Comparison of ENCODE assay signal across 10 cellular contexts in the genomic region with DNA sequence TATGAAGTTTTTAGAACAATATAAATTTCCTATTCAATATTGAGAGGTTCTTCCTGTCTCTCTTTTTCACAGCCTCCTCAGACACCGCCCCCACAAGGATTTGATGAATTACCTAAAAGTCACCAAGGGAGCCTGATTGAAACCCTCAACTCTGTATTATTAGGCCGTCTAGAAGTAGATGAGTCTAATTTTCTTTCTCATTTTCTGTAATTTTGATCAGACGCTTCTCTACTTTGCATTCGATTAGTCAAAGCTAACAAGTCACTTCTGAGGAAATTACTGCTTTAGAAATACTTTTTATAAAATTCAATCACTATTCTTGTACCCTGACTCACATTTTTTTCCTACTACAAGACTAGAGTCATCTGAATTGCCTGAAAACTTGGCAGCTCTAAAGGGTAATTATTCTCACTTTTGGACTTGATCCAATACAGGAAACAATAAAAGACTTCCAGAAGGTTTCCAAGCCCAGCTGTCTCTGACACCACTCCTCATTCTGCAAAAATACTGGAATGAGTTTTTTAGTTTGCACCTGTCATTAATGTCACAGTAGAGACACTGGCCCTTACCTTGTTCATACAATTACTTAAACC.
DNase-seq lines count a peak whose midpoint lies in the region; ATAC-seq and TF ChIP-seq lines count a peak whose summit lies in the region.
"Had no signal": no experiment of that assay in that cellular context is flagged by ENCODE, and none has a peak within 500 bp of the region (broad histone marks: within the 10 kb centered on the region; RNA-seq: fewer than 3 reads in every experiment).

No MANE protein-coding gene starts in this region.

- POLR2A ChIA-PET in activated CD8-positive, alpha-beta T cell treated with anti-CD3 and anti-CD28 coated beads for 36 hours (lab: Charles Lee), result interaction anchor here (3.7 kb wide), 1 partner anchor 110 kb away, joined by 21 read pairs; the partner anchor contains the start of gene ELOVL6
- POLR2A ChIA-PET in activated CD8-positive, alpha-beta T cell treated with anti-CD3 and anti-CD28 coated beads, Interleukin-2, amount 10 ng/mL, durations not matched to agents 7 days and 5 days (lab: Charles Lee), result interaction anchor here (2.0 kb wide), 1 partner anchor 110 kb away, joined by 5 read pairs; no protein-coding TSS in a partner anchor

- no peak for DNase-seq in activated CD8-positive, alpha-beta T cell treated with anti-CD3 and anti-CD28 coated beads for 36 hours
- DNase-seq in activated CD8-positive, alpha-beta T cell treated with anti-CD3 and anti-CD28 coated beads, Interleukin-2, amount 10 ng/mL, durations not matched to agents 7 days and 5 days, result no peak
- DNase-seq in NCI-H2081 treated with DMSO at 0.1 percent for 48 hours (lab: John Stamatoyannopoulos, UW) (peak; percentile 20), cardiac fibroblast (ENCODE audit: low read depth in 2 of 2) (peak; percentile 88 to 90), renal cortical epithelial cell (ENCODE audit: low read depth) (peak; percentile 96), sigmoid colon (no peak), spleen (no peak), retina (no peak)

- H3K9me3 ChIP-seq in sigmoid colon, result no peaks in the 10 kb centered on the region
- H3K9me3 ChIP-seq in spleen, result no peaks in the 10 kb centered on the region

- H3K36me3 Mint-ChIP-seq in activated CD8-positive, alpha-beta T cell treated with anti-CD3 and anti-CD28 coated beads for 36 hours (ENCODE audit: low read depth), result peaks cover 7% of the 10 kb centered on the region
- peaks cover 21% of the 10 kb centered on the region for H3K36me3 Mint-ChIP-seq in activated CD8-positive, alpha-beta T cell treated with anti-CD3 and anti-CD28 coated beads, Interleukin-2, amount 10 ng/mL, durations not matched to agents 7 days and 5 days (ENCODE audit: low read depth)

- peak; percentile 15 for ATAC-seq in activated CD8-positive, alpha-beta T cell treated with anti-CD3 and anti-CD28 coated beads for 36 hours
- ATAC-seq in activated CD8-positive, alpha-beta T cell treated with anti-CD3 and anti-CD28 coated beads, Interleukin-2, amount 10 ng/mL, durations not matched to agents 7 days and 5 days, result no peak
- ATAC-seq: esophagus mucosa had no signal

- peaks cover 57% of the 10 kb centered on the region for H3K4me1 Mint-ChIP-seq in activated CD8-positive, alpha-beta T cell treated with anti-CD3 and anti-CD28 coated beads for 36 hours (ENCODE audit: low read depth)
- peaks cover 36% of the 10 kb centered on the region for H3K4me1 Mint-ChIP-seq in activated CD8-positive, alpha-beta T cell treated with anti-CD3 and anti-CD28 coated beads, Interleukin-2, amount 10 ng/mL, durations not matched to agents 7 days and 5 days (ENCODE audit: low read depth)

- CTCF ChIA-PET in activated CD8-positive, alpha-beta T cell treated with anti-CD3 and anti-CD28 coated beads for 36 hours (lab: Charles Lee), result no interaction called here
- CTCF ChIA-PET in activated CD8-positive, alpha-beta T cell treated with anti-CD3 and anti-CD28 coated beads, Interleukin-2, amount 10 ng/mL, durations not matched to agents 7 days and 5 days (lab: Charles Lee), result interaction anchor here (2.2 kb wide), 1 partner anchor 38 kb away, joined by 13 read pairs; no protein-coding TSS in a partner anchor

- no peak overlapping the region for H3K27ac ChIP-seq in sigmoid colon
- H3K27ac ChIP-seq in spleen, result no peak overlapping the region
- H3K27ac ChIP-seq: C4-2B had no signal

- H3K9me3 Mint-ChIP-seq in activated CD8-positive, alpha-beta T cell treated with anti-CD3 and anti-CD28 coated beads for 36 hours, result peaks cover 2% of the 10 kb centered on the region
- peaks cover 3% of the 10 kb centered on the region for H3K9me3 Mint-ChIP-seq in activated CD8-positive, alpha-beta T cell treated with anti-CD3 and anti-CD28 coated beads, Interleukin-2, amount 10 ng/mL, durations not matched to agents 7 days and 5 days (ENCODE audit: insufficient read depth)

- no peak overlapping the region for H3K4me3 ChIP-seq in cardiac fibroblast (replicated peaks in 1 of 2; ENCODE audit: low read depth in 2 of 2, low read length in 2 of 2)
- no peak overlapping the region for H3K4me3 ChIP-seq in sigmoid colon
- H3K4me3 ChIP-seq in spleen, result no peak overlapping the region

- H3K27me3 ChIP-seq in sigmoid colon, result no peaks in the 10 kb centered on the region
- no peaks in the 10 kb centered on the region for H3K27me3 ChIP-seq in spleen (replicated peaks in 1 of 7)

- H3K4me1 ChIP-seq in sigmoid colon, result peaks cover 0 to 10% (median 0%) of the 10 kb centered on the region in 4 donors
- peaks cover 0 to 18% (median 7%) of the 10 kb centered on the region in 6 donors for H3K4me1 ChIP-seq in spleen

- no peak overlapping the region for H3K4me3 Mint-ChIP-seq in activated CD8-positive, alpha-beta T cell treated with anti-CD3 and anti-CD28 coated beads for 36 hours
- no peak overlapping the region for H3K4me3 Mint-ChIP-seq in activated CD8-positive, alpha-beta T cell treated with anti-CD3 and anti-CD28 coated beads, Interleukin-2, amount 10 ng/mL, durations not matched to agents 7 days and 5 days

- 18 to 63% methylated on average over 4 of the region's 4 CpGs for WGBS in sigmoid colon, 2 donors
- WGBS in spleen, 5 donors, result 61 to 79% (median 74%) methylated on average over 4 of the region's 4 CpGs

- no peak for TF ChIP-seq EP300 in sigmoid colon (IDR thresholded peaks at IDR 0.05)

- intact Hi-C loops in activated CD8-positive, alpha-beta T cell treated with anti-CD3 and anti-CD28 coated beads for 36 hours (cut with micrococcal nuclease), result no loop called here
- intact Hi-C loops in sigmoid colon (cut with DNase I) (no loop called here), spleen (cut with DNase I; ENCODE audit: low total_unique reads) (no loop called here)

- no peaks in the 10 kb centered on the region for H3K27me3 Mint-ChIP-seq in activated CD8-positive, alpha-beta T cell treated with anti-CD3 and anti-CD28 coated beads for 36 hours
- no peaks in the 10 kb centered on the region for H3K27me3 Mint-ChIP-seq in activated CD8-positive, alpha-beta T cell treated with anti-CD3 and anti-CD28 coated beads, Interleukin-2, amount 10 ng/mL, durations not matched to agents 7 days and 5 days (ENCODE audit: low read depth)

- peak overlapping the region; percentile 74 for H3K27ac Mint-ChIP-seq in activated CD8-positive, alpha-beta T cell treated with anti-CD3 and anti-CD28 coated beads for 36 hours
- H3K27ac Mint-ChIP-seq in activated CD8-positive, alpha-beta T cell treated with anti-CD3 and anti-CD28 coated beads, Interleukin-2, amount 10 ng/mL, durations not matched to agents 7 days and 5 days, result no peak overlapping the region

- TF ChIP-seq CTCF in activated CD8-positive, alpha-beta T cell treated with anti-CD3 and anti-CD28 coated beads for 36 hours (IDR thresholded peaks at IDR 0.05), result no peak
- TF ChIP-seq CTCF in cardiac fibroblast (IDR thresholded peaks at IDR 0.05; ENCODE audit: low read depth, low read length), result no peak
- no peak for TF ChIP-seq CTCF in sigmoid colon (IDR thresholded peaks at IDR 0.05)
- TF ChIP-seq CTCF in spleen (IDR thresholded peaks at IDR 0.05 in 8 of 11, conservative IDR thresholded peaks at IDR 0.05 in 3 of 11), result no peak

- TF ChIP-seq POLR2A in sigmoid colon (IDR thresholded peaks at IDR 0.05) (no peak), spleen (IDR thresholded peaks at IDR 0.05) (no peak)

- H3K36me3 ChIP-seq in sigmoid colon (no peaks in the 10 kb centered on the region), spleen (no peaks in the 10 kb centered on the region)

Comparison
In these comparisons a context has a peak if more than half of its experiments do, and no peak if none do; other contexts are left out.
1. DNase-seq: peak in NCI-H2081 treated with DMSO at 0.1 percent for 48 hours (single experiment), cardiac fibroblast (2 of 2) and renal cortical epithelial cell (single experiment); none in activated CD8-positive, alpha-beta T cell treated with anti-CD3 and anti-CD28 coated beads for 36 hours (single experiment), activated CD8-positive, alpha-beta T cell treated with anti-CD3 and anti-CD28 coated beads, Interleukin-2, amount 10 ng/mL, durations not matched to agents 7 days and 5 days (single experiment), sigmoid colon (single experiment), spleen (single experiment) and retina (single experiment).